15 cellular contexts compared by ENCODE assay signal in genomic region chr1:239841635-239842034, GRCh38.
"Had no signal": no experiment of that assay in that cellular context is flagged by ENCODE, and none has a peak within 500 bp of the region (broad histone marks: within the 10 kb centered on the region; RNA-seq: fewer than 3 reads in every experiment).

No MANE protein-coding gene starts in this region.

- ATAC-seq: heart left ventricle; left colon; stimulated activated memory B cell treated with anti-CD40 and anti-IgM and Interleukin-4, amounts not matched to agents 10 μg/mL and 1 μg/mL and 100 μg/mL, for 72 hours had no signal

- DNase-seq: dorsolateral prefrontal cortex; effector CD8-positive, alpha-beta T cell; heart left ventricle; hippocampal formation; left colon; mesendoderm; naive B cell; right lobe of liver; spleen; stimulated activated CD4-positive, alpha-beta T cell treated with anti-CD3 and anti-CD28 coated beads, Interleukin-15, amount 100 ng/mL, for 24 hours; stimulated activated CD4-positive, alpha-beta T cell treated with anti-CD3 and anti-CD28 coated beads, Interleukin-1b, Interleukin-23, amount 100 ng/mL, for 48 hours; stimulated activated CD4-positive, alpha-beta T cell treated with anti-CD3 and anti-CD28 coated beads, Interleukin-4, amount 100 ng/mL, for 24 hours; tibial artery; upper lobe of left lung had no signal
